19 cellular contexts compared by ENCODE assay signal in genomic region chr9:133830310-133830709, GRCh38.
"Had no signal": no experiment of that assay in that cellular context is flagged by ENCODE, and none has a peak within 500 bp of the region (broad histone marks: within the 10 kb centered on the region; RNA-seq: fewer than 3 reads in every experiment).

No MANE protein-coding gene starts in this region.

- DNase-seq: activated CD4-positive, CD25-positive, alpha-beta regulatory T cell treated with anti-CD3 and anti-CD28 coated beads, Interleukin-2, amount 50 U/mL, for 72 hours; activated gamma-delta T cell treated with Interleukin-2 at 50 U/mL for 16 hours; activated naive CD8-positive, alpha-beta T cell treated with anti-CD3 and anti-CD28 coated beads, Interleukin-2, amount 10 ng/mL, durations not matched to agents 7 days and 5 days; activated T-cell treated with anti-CD3 and anti-CD28 coated beads for 4 hours; brain microvascular endothelial cell; cortex of kidney; erythroblast; hypothalamus; islet precursor cell; lower lobe of right lung; spleen; stimulated activated CD4-positive, alpha-beta T cell treated with anti-CD3 and anti-CD28 coated beads, Interleukin-4, amount 100 ng/mL, for 4 hours; stimulated activated naive CD4-positive, alpha-beta T cell; T1000 had no signal

- H3K27me3 Mint-ChIP-seq: activated naive CD8-positive, alpha-beta T cell treated with anti-CD3 and anti-CD28 coated beads, Interleukin-2, amount 10 ng/mL, durations not matched to agents 7 days and 5 days; central memory CD8-positive, alpha-beta T cell had no signal

- H3K36me3 Mint-ChIP-seq: activated naive CD8-positive, alpha-beta T cell treated with anti-CD3 and anti-CD28 coated beads, Interleukin-2, amount 10 ng/mL, durations not matched to agents 7 days and 5 days had no signal

- H3K27ac ChIP-seq: brain microvascular endothelial cell, lower lobe of right lung, spleen, tibial nerve had no signal

- H3K9me3 Mint-ChIP-seq: activated naive CD8-positive, alpha-beta T cell treated with anti-CD3 and anti-CD28 coated beads, Interleukin-2, amount 10 ng/mL, durations not matched to agents 7 days and 5 days; activated T-helper 1 cell treated with anti-CD3 and anti-CD28 coated beads, Interleukin-12 subunit alpha, Interleukin-12 subunit beta, Interleukin-2, Interleukin-4 antibody, amounts not matched to agents 30 ng/mL and 10 ng/mL and 1 ng/mL, durations not matched to agents 14 hours and 24 hours and 36 hours; central memory CD8-positive, alpha-beta T cell; mesothelial cell of epicardium; nephron had no signal

- ATAC-seq: lower lobe of right lung had no signal

- H3K4me3 Mint-ChIP-seq: activated naive CD8-positive, alpha-beta T cell treated with anti-CD3 and anti-CD28 coated beads, Interleukin-2, amount 10 ng/mL, durations not matched to agents 7 days and 5 days; activated T-helper 1 cell treated with anti-CD3 and anti-CD28 coated beads, Interleukin-12 subunit alpha, Interleukin-12 subunit beta, Interleukin-2, Interleukin-4 antibody, amounts not matched to agents 30 ng/mL and 10 ng/mL and 1 ng/mL, durations not matched to agents 14 hours and 24 hours and 36 hours; central memory CD8-positive, alpha-beta T cell; mesothelial cell of epicardium; nephron had no signal

- H3K4me1 Mint-ChIP-seq: activated naive CD8-positive, alpha-beta T cell treated with anti-CD3 and anti-CD28 coated beads, Interleukin-2, amount 10 ng/mL, durations not matched to agents 7 days and 5 days; central memory CD8-positive, alpha-beta T cell had no signal

- H3K27ac Mint-ChIP-seq: activated naive CD8-positive, alpha-beta T cell treated with anti-CD3 and anti-CD28 coated beads, Interleukin-2, amount 10 ng/mL, durations not matched to agents 7 days and 5 days; activated T-helper 1 cell treated with anti-CD3 and anti-CD28 coated beads, Interleukin-12 subunit alpha, Interleukin-12 subunit beta, Interleukin-2, Interleukin-4 antibody, amounts not matched to agents 30 ng/mL and 10 ng/mL and 1 ng/mL, durations not matched to agents 14 hours and 24 hours and 36 hours; mesothelial cell of epicardium had no signal
